In the genomic region with DNA sequence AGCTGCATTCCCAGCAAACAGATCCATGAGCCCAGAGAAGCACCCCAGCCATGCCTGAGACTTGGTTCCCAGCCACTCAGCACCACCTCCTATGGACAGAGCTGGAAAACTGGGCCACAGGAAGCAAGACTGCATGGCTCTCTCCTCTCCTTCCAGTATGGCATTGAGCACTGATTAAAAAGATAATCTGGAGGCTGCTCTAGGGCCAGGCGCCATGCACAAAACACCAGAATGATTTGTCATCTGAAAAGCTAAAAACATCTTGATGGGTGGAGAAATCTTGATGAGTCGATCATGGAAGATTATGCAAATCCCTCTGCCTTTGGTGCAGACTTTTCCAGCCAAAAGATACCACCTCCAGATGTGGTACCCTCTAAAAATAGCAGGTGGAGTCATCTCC, we compare ENCODE assay signal across 17 cellular contexts.
A peak's percentile ranks its signal among the peaks of the same experiment; 100 is the strongest.
DNase-seq lines count a peak whose midpoint lies in the region; TF ChIP-seq lines count a peak whose summit lies in the region.
"Had no signal": no experiment of that assay in that cellular context is flagged by ENCODE, and none has a peak within 500 bp of the region (broad histone marks: within the 10 kb centered on the region; RNA-seq: fewer than 3 reads in every experiment).

No MANE protein-coding gene starts in this region.

- no peak for TF ChIP-seq POLR2A in vagina (IDR thresholded peaks at IDR 0.05)

- H3K9me3 ChIP-seq in GM23248 (ENCODE audit: low read depth) (no peaks in the 10 kb centered on the region), adipocyte (ENCODE audit: control insufficient read depth, low read length) (peaks cover 8% of the 10 kb centered on the region), vagina (no peaks in the 10 kb centered on the region)

- H3K36me3 ChIP-seq in GM23248 (ENCODE audit: low read depth) (no peaks in the 10 kb centered on the region), adipocyte (ENCODE audit: control insufficient read depth, insufficient read depth, low read length, severe bottlenecking) (no peaks in the 10 kb centered on the region), vagina (no peaks in the 10 kb centered on the region)
- H3K36me3 ChIP-seq: esophagus muscularis mucosa, heart left ventricle had no signal

- H3K79me2 ChIP-seq in GM23248 (ENCODE audit: insufficient read depth), result no peaks in the 10 kb centered on the region

- H3K27me3 ChIP-seq in GM23248 (replicated peaks; ENCODE audit: insufficient read depth) (no peaks in the 10 kb centered on the region), adipocyte (replicated peaks; ENCODE audit: control insufficient read depth, insufficient read depth, low read length) (no peaks in the 10 kb centered on the region), vagina (no peaks in the 10 kb centered on the region)
- H3K27me3 ChIP-seq: esophagus muscularis mucosa, heart left ventricle had no signal

- peak overlapping the region; percentile 67 for H3K9ac ChIP-seq in GM23248
- no peak overlapping the region for H3K9ac ChIP-seq in adipocyte (ENCODE audit: low read length)

- peaks cover 18% of the 10 kb centered on the region for H3F3A ChIP-seq in GM23248 (ENCODE audit: insufficient read depth)

- 0% methylated on average over 2 of the region's 2 CpGs for WGBS in GM23248 (ENCODE audit: low coverage in 1 of 2, low lambda C conversion rate in 2 of 2, missing lambda C conversion rate in 2 of 2), 2 experiments

- in situ Hi-C loops in GM23248 (cut with MboI), result no loop called here

- intact Hi-C loops in vagina (cut with DNase I), result no loop called here
- intact Hi-C loops in posterior vena cava (cut with DNase I), result loop anchor here in 1 of 2 donors (2.0 kb wide), 1 partner anchor 162 kb away; no protein-coding TSS in a partner anchor

- H3K4me3 ChIP-seq in GM23248 (peak overlapping the region; percentile 56), adipocyte (ENCODE audit: low read length) (no peak overlapping the region), fibroblast of villous mesenchyme (ENCODE audit: low read depth, low read length) (no peak overlapping the region), vagina (no peak overlapping the region)
- H3K4me3 ChIP-seq: esophagus muscularis mucosa, heart left ventricle, lung had no signal

- peak; percentile 28 for DNase-seq in AG08396 (ENCODE audit: low spot score)
- peak; percentile 92 for DNase-seq in GM23248
- peak; percentile 15 for DNase-seq in adipocyte (ENCODE audit: low read depth)
- peak; percentile 26 for DNase-seq in fibroblast of villous mesenchyme (ENCODE audit: low read depth)
- DNase-seq in vagina (ENCODE audit: extremely low spot score in 2 of 2), result no peak
- no peak for DNase-seq in activated CD4-positive, CD25-positive, alpha-beta regulatory T cell (lab: John Stamatoyannopoulos, UW)
- no peak for DNase-seq in NAMALWA (ENCODE audit: low spot score)
- no peak for DNase-seq in posterior vena cava (ENCODE audit: low spot score)
- DNase-seq: activated CD4-positive, alpha-beta T cell treated with anti-CD3 and anti-CD28 coated beads, Interleukin-2, amount 10 ng/mL, durations not matched to agents 7 days and 5 days; amniotic stem cell; central memory CD4-positive, alpha-beta T cell; DND-41; heart left ventricle; NCI-H2029; SW 1271 had no signal

- H4K20me1 ChIP-seq in GM23248 (ENCODE audit: insufficient read depth), result no peaks in the 10 kb centered on the region

- H3K27ac ChIP-seq in GM23248 (peak overlapping the region; percentile 79), vagina (no peak overlapping the region)
- H3K27ac ChIP-seq: esophagus muscularis mucosa, heart left ventricle had no signal

- peaks cover 29% of the 10 kb centered on the region for H3K4me1 ChIP-seq in GM23248 (ENCODE audit: insufficient read depth)
- peaks cover 6% of the 10 kb centered on the region for H3K4me1 ChIP-seq in adipocyte (ENCODE audit: control insufficient read depth, insufficient read depth, low read length)
- no peaks in the 10 kb centered on the region for H3K4me1 ChIP-seq in vagina
- H3K4me1 ChIP-seq: esophagus muscularis mucosa had no signal

- H3K4me2 ChIP-seq in GM23248 (ENCODE audit: unreplicated experiment), result peak overlapping the region; percentile 80

- H3K9me2 ChIP-seq in GM23248 (ENCODE audit: insufficient read depth), result no peaks in the 10 kb centered on the region

- H2AFZ ChIP-seq in GM23248, result peak overlapping the region; percentile 60

- TF ChIP-seq CTCF in fibroblast of villous mesenchyme (IDR thresholded peaks at IDR 0.05; ENCODE audit: insufficient read depth, low read depth, low read length), result no peak
- no peak for TF ChIP-seq CTCF in vagina (IDR thresholded peaks at IDR 0.05)

Comparison
In these comparisons a context has a peak if more than half of its experiments do, and no peak if none do; other contexts are left out.
1. DNase-seq: peak in AG08396 (single experiment), GM23248 (single experiment), adipocyte (single experiment) and fibroblast of villous mesenchyme (single experiment); none in vagina (0 of 2), activated CD4-positive, CD25-positive, alpha-beta regulatory T cell (0 of 4), NAMALWA (single experiment) and posterior vena cava (single experiment).